In the genomic region with DNA sequence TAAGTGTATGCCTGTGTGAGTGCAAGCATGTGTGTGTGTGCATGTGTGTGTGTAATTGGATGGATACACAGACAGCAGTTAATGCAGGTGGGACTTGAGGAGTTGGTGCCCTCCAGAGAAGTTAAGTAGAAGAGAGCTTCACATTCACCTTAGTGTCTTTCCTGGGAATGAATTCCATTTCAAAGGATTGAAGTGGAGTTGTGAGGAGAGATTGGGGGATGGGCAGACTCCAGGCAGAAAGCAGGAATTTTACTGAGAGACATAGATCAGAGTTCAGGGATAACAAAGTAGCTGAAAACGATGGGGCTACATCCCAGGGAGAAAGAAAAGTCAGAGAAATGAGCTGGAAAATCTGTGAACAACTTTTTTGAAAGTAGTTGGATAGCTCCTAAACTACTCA, we compare ENCODE assay signal across 10 cellular contexts.
"Had no signal": no experiment of that assay in that cellular context is flagged by ENCODE, and none has a peak within 500 bp of the region (broad histone marks: within the 10 kb centered on the region; RNA-seq: fewer than 3 reads in every experiment).

No MANE protein-coding gene starts in this region.

- H3K36me3 ChIP-seq: HAP-1 had no signal

- FAIRE-seq: HepG2 had no signal

- H2AFZ ChIP-seq: GM23248 had no signal

- H3K36me3 Mint-ChIP-seq: IgD-negative memory B cell had no signal

- H3K4me1 ChIP-seq: HAP-1 had no signal

- H3K4me3 ChIP-seq: GM23248, HAP-1 had no signal

- H3K27ac Mint-ChIP-seq: HFFc6 had no signal

- H3K9ac ChIP-seq: GM23248, KMS-11 had no signal

- H3K27me3 Mint-ChIP-seq: IgD-negative memory B cell had no signal

- H3K4me3 Mint-ChIP-seq: HFFc6, IgD-negative memory B cell had no signal

- H3K27ac ChIP-seq: GM23248, HL-60, KMS-11 had no signal

- H3K9me3 ChIP-seq: HAP-1 had no signal

- H3K4me2 ChIP-seq: KMS-11 had no signal

- DNase-seq: GM23248, HFFc6, Karpas-422, KBM-7 had no signal

- H3K4me1 Mint-ChIP-seq: IgD-negative memory B cell had no signal

- ATAC-seq: HCT116, HepG2 had no signal
